Comparison of ENCODE assay signal across 7 cellular contexts in the genomic region with DNA sequence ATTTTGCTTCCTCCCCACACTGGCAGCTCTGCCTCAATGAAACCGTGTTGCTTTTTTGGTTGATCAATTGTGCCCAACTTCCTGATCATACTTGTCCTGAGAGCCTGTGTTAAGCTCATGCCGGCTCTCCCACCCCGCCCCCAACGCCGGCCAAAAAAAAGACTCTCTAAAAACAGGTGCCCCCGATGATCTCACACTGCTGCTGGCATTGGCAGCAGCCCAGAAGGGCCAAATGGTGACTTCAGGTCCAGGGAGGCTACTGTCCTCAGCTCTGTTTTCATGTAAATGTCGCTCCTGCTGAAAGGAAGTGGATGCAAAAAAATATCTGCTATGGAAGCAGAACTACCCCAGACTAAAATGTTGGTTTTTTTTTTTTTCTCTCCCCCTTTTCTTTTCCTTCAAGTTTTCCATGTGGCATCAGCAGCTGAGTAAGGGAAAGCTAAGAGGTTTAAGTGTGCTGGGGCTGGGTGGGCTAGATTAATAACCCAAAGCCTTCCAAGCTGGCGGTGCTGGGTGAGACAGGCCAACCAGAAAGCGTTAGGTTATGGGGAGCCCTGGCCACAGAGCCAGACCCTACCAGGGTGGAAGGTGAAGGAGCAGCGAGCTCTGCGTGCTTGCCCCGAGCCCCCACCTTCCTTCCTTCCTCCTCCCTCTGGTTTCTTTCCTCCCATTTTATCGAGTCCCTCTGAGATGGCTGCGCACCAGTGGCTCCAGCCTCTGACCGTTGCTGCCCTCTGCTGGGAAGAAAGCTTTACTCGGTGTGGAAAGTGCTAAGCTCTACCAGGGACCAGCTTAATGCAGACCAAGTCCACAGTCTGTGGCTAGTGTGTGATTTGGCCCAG.
DNase-seq lines count a peak whose midpoint lies in the region; ATAC-seq, FAIRE-seq and TF ChIP-seq lines count a peak whose summit lies in the region.

No MANE protein-coding gene starts in this region.

- no peak for TF ChIP-seq EP300 in GM12878 (IDR thresholded peaks at IDR 0.05; ENCODE audit: borderline replicate concordance in 1 of 2, control insufficient read depth in 1 of 2, low read depth in 2 of 2, low read length in 2 of 2)

- DNase-seq in GM13976 (ENCODE audit: low spot score) (peak; percentile 72), NCI-H128 (lab: John Stamatoyannopoulos, UW; ENCODE audit: unreplicated experiment) (peak; percentile 75), T-helper 17 cell (peak; percentile 8 to 25 (median 14)), GM12878 (ENCODE audit: low read depth, low spot score) (peak; percentile 25), iPS DF 19.7 (ENCODE audit: low read depth, low spot score) (peak; percentile 75), gastrocnemius medialis (peak; percentile 39 to 70)

- no peaks in the 10 kb centered on the region for H4K20me1 ChIP-seq in GM12878 (ENCODE audit: control insufficient read depth, insufficient read depth)

- no peaks in the 10 kb centered on the region for H3K36me3 Mint-ChIP-seq in T-helper 17 cell (ENCODE audit: low read depth)

- H3K9me3 ChIP-seq in T-helper 17 cell (ENCODE audit: control insufficient read depth, low read length, poor library complexity, severe bottlenecking) = no peaks in the 10 kb centered on the region
- H3K9me3 ChIP-seq in GM12878 (replicated peaks; ENCODE audit: control insufficient read depth, insufficient read depth, low read length) = no peaks in the 10 kb centered on the region; the same call in 2 of the 3 replicates
- no peaks in the 10 kb centered on the region for H3K9me3 ChIP-seq in gastrocnemius medialis

- ATAC-seq in HG02678 (IDR thresholded peaks at IDR 0.05; ENCODE audit: unreplicated experiment) = peak; percentile 94
- ATAC-seq in T-helper 17 cell = peak; percentile 78
- ATAC-seq in GM12878 = peak; percentile 100
- ATAC-seq in gastrocnemius medialis = peak; percentile 97

- no peak overlapping the region for H3K9ac ChIP-seq in GM12878 (ENCODE audit: control insufficient read depth, insufficient read depth, low read length)

- peak overlapping the region; percentile 63 for H3K4me3 Mint-ChIP-seq in T-helper 17 cell

- peak; percentile 88 for TF ChIP-seq RAD21 in GM12878 (IDR thresholded peaks at IDR 0.05; ENCODE audit: insufficient read depth, low read depth, low read length)

- intact Hi-C loops in GM12878 (cut with micrococcal nuclease; ENCODE audit: unreplicated experiment) (loop anchor here (1.0 to 10.0 kb wide), 4 partner anchors 118 to 704 kb away; no protein-coding TSS in a partner anchor), gastrocnemius medialis (cut with DNase I; ENCODE audit: low total_unique reads) (loop anchor here (1.0 to 5.0 kb wide), 4 partner anchors 29 to 704 kb away; no protein-coding TSS in a partner anchor)

- H3K27ac ChIP-seq in GM12878 (ENCODE audit: control insufficient read depth, insufficient read depth) (no peak overlapping the region), gastrocnemius medialis (peak overlapping the region in 3 of 4 donors; percentile 31 to 42 (median 41))

- BruUV-seq in GM12878 (replicated peaks; lab: Mats Ljungman, UMichigan) = no TSS peak

- no peaks in the 10 kb centered on the region for H3K79me2 ChIP-seq in GM12878 (ENCODE audit: control insufficient read depth, insufficient read depth, low read length)

- H3K27me3 ChIP-seq in GM12878 (replicated peaks in 1 of 2; ENCODE audit: control insufficient read depth in 2 of 2, insufficient read depth in 2 of 2, low read length in 1 of 2) (no peaks in the 10 kb centered on the region), gastrocnemius medialis (no peaks in the 10 kb centered on the region)

- in situ Hi-C loops in GM13976 (cut with MboI; ENCODE audit: low sequenced_read_pairs, unreplicated experiment) (loop anchor here (25.0 kb wide), 2 partner anchors 704 to 904 kb away; no protein-coding TSS in a partner anchor), GM12878 (cut with MboI) (no loop called here), gastrocnemius medialis (cut with MboI; ENCODE audit: low sequenced_read_pairs in 4 of 4) (loop anchor here in 3 of 4 donors (10.0 to 25.0 kb wide), 3 partner anchors 111 to 704 kb away; no protein-coding TSS in a partner anchor)

- WGBS in GM12878 (ENCODE audit: insufficient coverage, insufficient replicate concordance, low lambda C conversion rate, missing lambda C conversion rate) = 34% methylated on average over 16 of the region's 16 CpGs

- H3K4me2 ChIP-seq in GM12878 (ENCODE audit: control insufficient read depth, insufficient read depth) = peak overlapping the region; percentile 38; the same call in 1 of the 2 replicates

- peaks cover 4% of the 10 kb centered on the region for H3K27me3 Mint-ChIP-seq in T-helper 17 cell

- RAD21 ChIA-PET in GM12878 (lab: Charles Lee; ENCODE audit: unreplicated experiment) = interaction anchor here (0.7 to 2.3 kb wide), 7 partner anchors 31 to 711 kb away, joined by 3 to 15 read pairs (median 6); no protein-coding TSS in a partner anchor

- FAIRE-seq in GM12878 (lab: Jason Lieb, UNC) = peak; percentile 75

- no peak overlapping the region for H3K4me3 ChIP-seq in GM12878
- H3K4me3 ChIP-seq in gastrocnemius medialis = peak overlapping the region; percentile 42 to 49 (median 46)

- POLR2A ChIA-PET in GM12878 (lab: Charles Lee) = no interaction called here

- H3K4me1 Mint-ChIP-seq in T-helper 17 cell = no peaks in the 10 kb centered on the region

- SMC1A ChIA-PET in GM12878 (lab: Charles Lee; ENCODE audit: uncharacterized antibody, unreplicated experiment) = interaction anchor here (0.7 to 2.4 kb wide), 14 partner anchors 10 to 704 kb away, joined by 3 to 12 read pairs (median 4); no protein-coding TSS in a partner anchor

- CTCF ChIA-PET in GM12878 (lab: Yijun Ruan, JAX) = interaction anchor here (0.6 to 4.1 kb wide), 27 partner anchors 9 to 1186 kb away, joined by 3 to 40 read pairs (median 5); no protein-coding TSS in a partner anchor

- peak overlapping the region; percentile 14 for H3K27ac Mint-ChIP-seq in T-helper 17 cell

- H3K36me3 ChIP-seq in GM12878 (ENCODE audit: control insufficient read depth in 2 of 2, insufficient read depth in 2 of 2, low read length in 1 of 2) = no peaks in the 10 kb centered on the region
- no peaks in the 10 kb centered on the region for H3K36me3 ChIP-seq in gastrocnemius medialis

- TF ChIP-seq POLR2A in GM12878 (IDR thresholded peaks at IDR 0.05; ENCODE audit: low read depth, low read length) = no peak
- no peak for TF ChIP-seq POLR2A in gastrocnemius medialis (IDR thresholded peaks at IDR 0.05)

- peak overlapping the region; percentile 54 for H2AFZ ChIP-seq in GM12878 (ENCODE audit: control insufficient read depth, low read depth, low read length)

- H3K4me1 ChIP-seq in GM12878 (ENCODE audit: control insufficient read depth, insufficient read depth, low read length) (no peaks in the 10 kb centered on the region), gastrocnemius medialis (peaks cover 4 to 7% of the 10 kb centered on the region in 2 donors)

- TF ChIP-seq CTCF in GM13976 (IDR thresholded peaks at IDR 0.05; ENCODE audit: borderline replicate concordance, control extremely low read depth, extremely low read depth, insufficient read depth, missing control alignments) (peak; percentile 84), GM12878 (IDR thresholded peaks at IDR 0.05 in 2 of 3, conservative IDR thresholded peaks at IDR 0.05 in 1 of 3; ENCODE audit: control insufficient read depth in 2 of 3, extremely low read depth in 1 of 3, insufficient read depth in 1 of 3, low read depth in 3 of 3, low read length in 3 of 3) (peak; percentile 77 to 84 (median 84)), gastrocnemius medialis (IDR thresholded peaks at IDR 0.05 in 4 of 5, conservative IDR thresholded peaks at IDR 0.05 in 1 of 5) (peak; percentile 52 to 80 (median 72))

TF ChIP-seq in GM12878, 131 proteins besides CTCF, POLR2A, EP300 and RAD21:
- TF ChIP-seq TCF3 (IDR thresholded peaks at IDR 0.05; ENCODE audit: borderline replicate concordance, insufficient read depth, low read depth, low read length) (no peak), YY1 (IDR thresholded peaks at IDR 0.05; ENCODE audit: low read depth, low read length) (peak; percentile 93), PAX5 (IDR thresholded peaks at IDR 0.05; ENCODE audit: borderline replicate concordance, low read depth, low read length) (peak; percentile 79; the same call in 1 of the 2 replicates), SMC3 (IDR thresholded peaks at IDR 0.05; ENCODE audit: borderline replicate concordance, low read length) (peak; percentile 88)

Comparison
In these comparisons a context has a peak if more than half of its experiments do, and no peak if none do; other contexts are left out.
1. DNase-seq: peak in every context shown above with its lines; median percentile 75 in NCI-H128; 75 in iPS DF 19.7; 72 in GM13976; 54 in gastrocnemius medialis; 25 in GM12878; 14 in T-helper 17 cell.